9 cellular contexts compared by ENCODE assay signal in genomic region chr13:23621316-23621645, GRCh38. TPM values are rescaled to one million over a fixed set of nuclear protein-coding genes. Genes with fewer than 3 reads are reported as not detected.
DNase-seq lines count a peak whose midpoint lies in the region; ATAC-seq and TF ChIP-seq lines count a peak whose summit lies in the region.
"Had no signal": no experiment of that assay in that cellular context is flagged by ENCODE, and none has a peak within 500 bp of the region (broad histone marks: within the 10 kb centered on the region; RNA-seq: fewer than 3 reads in every experiment).

No MANE protein-coding gene starts in this region.

- H3K27ac ChIP-seq in AG04450 (ENCODE audit: low read depth, low read length) (peak overlapping the region; percentile 55), RWPE2 (ENCODE audit: poor library complexity, severe bottlenecking) (no peak overlapping the region)

- peaks cover 14 to 24% of the 10 kb centered on the region in 2 donors for H3K27me3 Mint-ChIP-seq in effector memory CD8-positive, alpha-beta T cell

- ATAC-seq in GM19463 (IDR thresholded peaks at IDR 0.05; ENCODE audit: unreplicated experiment) (peak; percentile 54), RWPE2 (ENCODE audit: low read depth) (peak; percentile 94), HG02981 (IDR thresholded peaks at IDR 0.05; ENCODE audit: unreplicated experiment) (no peak)
- ATAC-seq in effector memory CD8-positive, alpha-beta T cell (replicated peaks): no peak

- DNase-seq in AG04450 (ENCODE audit: low read depth, low spot score) (peak; percentile 55), RWPE2 (ENCODE audit: low spot score) (no peak), hepatic stellate cell (ENCODE audit: low spot score) (peak; percentile 77), activated gamma-delta T cell treated with Interleukin-2 at 50 U/mL for 16 hours (no peak), SHP77 treated with DMSO at 0.1 percent for 48 hours (lab: John Stamatoyannopoulos, UW) (no peak)
- DNase-seq in effector memory CD8-positive, alpha-beta T cell: no peak
- DNase-seq: activated CD4-positive, alpha-beta T cell treated with anti-CD3 and anti-CD28 coated beads for 1 hour had no signal

- no peak for TF ChIP-seq CTCF in AG04450 (IDR thresholded peaks at IDR 0.05; ENCODE audit: low read depth, low read length)
- no peak for TF ChIP-seq CTCF in RWPE2 (IDR thresholded peaks at IDR 0.05; ENCODE audit: poor library complexity, severe bottlenecking)

- POLR2A ChIA-PET in AG04450 (lab: Yijun Ruan, JAX): interaction anchor here (0.9 to 1.2 kb wide), 3 partner anchors 9 to 26 kb away, joined by 3 to 4 read pairs (median 3); no protein-coding TSS in a partner anchor

- H3K9me3 Mint-ChIP-seq in effector memory CD8-positive, alpha-beta T cell: no peaks in the 10 kb centered on the region

- H3K27me3 ChIP-seq in AG04450 (ENCODE audit: control insufficient read depth, insufficient read depth, low read length) (no peaks in the 10 kb centered on the region), RWPE2 (ENCODE audit: insufficient read depth, poor library complexity, severe bottlenecking) (no peaks in the 10 kb centered on the region)

- H3K9me3 ChIP-seq in AG04450 (ENCODE audit: control insufficient read depth, insufficient read depth, low read length) (no peaks in the 10 kb centered on the region), RWPE2 (ENCODE audit: severe bottlenecking) (no peaks in the 10 kb centered on the region)

- H3K36me3 Mint-ChIP-seq in effector memory CD8-positive, alpha-beta T cell (ENCODE audit: insufficient read depth): no peaks in the 10 kb centered on the region

- no peaks in the 10 kb centered on the region for H3K36me3 ChIP-seq in RWPE2 (ENCODE audit: low read depth)

- H3K27ac Mint-ChIP-seq in effector memory CD8-positive, alpha-beta T cell: no peak overlapping the region

- H3K4me1 Mint-ChIP-seq in effector memory CD8-positive, alpha-beta T cell (ENCODE audit: low read depth in 2 of 2): no peaks in the 10 kb centered on the region

- H3K4me3 ChIP-seq in AG04450 (ENCODE audit: low read depth, low read length) (no peak overlapping the region), RWPE2 (ENCODE audit: severe bottlenecking) (no peak overlapping the region)

- CTCF ChIA-PET in AG04450 (lab: Charles Lee): no interaction called here

- H3K4me3 Mint-ChIP-seq in effector memory CD8-positive, alpha-beta T cell: no peak overlapping the region

- H3K4me1 ChIP-seq in RWPE2 (ENCODE audit: insufficient read depth, poor library complexity, severe bottlenecking): peaks cover 7% of the 10 kb centered on the region

RNA-seq across cellular contexts. Expression of gene TNFRSF19, which starts 51.1 kb away (rescaled TPM):
- 151 and 183 TPM in 2 replicates for polyA plus RNA-seq in AG04450 (2011; rRNA removed)
- polyA minus RNA-seq in AG04450 (2011; rRNA and poly(A)+ RNA removed): 167 and 177 TPM in 2 replicates

Comparison
In these comparisons a context has a peak if more than half of its experiments do, and no peak if none do; other contexts are left out.
1. DNase-seq: peak in AG04450 (single experiment) and hepatic stellate cell (single experiment); none in RWPE2 (single experiment), effector memory CD8-positive, alpha-beta T cell (0 of 3), activated gamma-delta T cell treated with Interleukin-2 at 50 U/mL for 16 hours (single experiment) and SHP77 treated with DMSO at 0.1 percent for 48 hours (single experiment).
2. ATAC-seq: peak in GM19463 (single experiment) and RWPE2 (single experiment); none in HG02981 (single experiment) and effector memory CD8-positive, alpha-beta T cell (single experiment).